ENCODE assay signal across 19 cellular contexts in genomic region chr17:60729854-60730253, GRCh38. TPM values are rescaled to one million over a fixed set of nuclear protein-coding genes. Genes with fewer than 3 reads are reported as not detected.
DNase-seq lines count a peak whose midpoint lies in the region; ATAC-seq, FAIRE-seq and TF ChIP-seq lines count a peak whose summit lies in the region.
"Had no signal": no experiment of that assay in that cellular context is flagged by ENCODE, and none has a peak within 500 bp of the region (broad histone marks: within the 10 kb centered on the region; RNA-seq: fewer than 3 reads in every experiment).

No MANE protein-coding gene starts in this region.

- intact Hi-C loops in endothelial cell of umbilical vein (cut with micrococcal nuclease): loop anchor here (10.0 kb wide), 1 partner anchor 265 kb away; no protein-coding TSS in a partner anchor

- dilution Hi-C loops in endothelial cell of umbilical vein (cut with MboI; ENCODE audit: extremely low pct_ligation_motif_present, low sequenced_read_pairs): no loop called here

- CTCF ChIA-PET in A549 (lab: Yijun Ruan, JAX): interaction anchor here (2.5 kb wide), 1 partner anchor 9 kb away, joined by 15 read pairs; no protein-coding TSS in a partner anchor
- CTCF ChIA-PET in endothelial cell of umbilical vein (lab: Charles Lee): interaction anchor here (0.6 to 3.3 kb wide), 2 partner anchors 9 to 679 kb away, joined by 3 to 19 read pairs; no protein-coding TSS in a partner anchor

- H3K27ac ChIP-seq in A549: peak overlapping the region; percentile 44 to 59
- no peak overlapping the region for H3K27ac ChIP-seq in endothelial cell of umbilical vein (ENCODE audit: insufficient read depth, low read depth, low read length)
- no peak overlapping the region for H3K27ac ChIP-seq in mesendoderm (ENCODE audit: low read depth, low read length)
- H3K27ac ChIP-seq: SJSA1, upper lobe of right lung had no signal

- H4K8ac ChIP-seq in mesendoderm (ENCODE audit: low read depth, low read length): no peak overlapping the region

- no peaks in the 10 kb centered on the region for H3K9me3 ChIP-seq in A549
- no peaks in the 10 kb centered on the region for H3K9me3 ChIP-seq in endothelial cell of umbilical vein (replicated peaks; ENCODE audit: control insufficient read depth, insufficient read depth, low read length)
- H3K9me3 ChIP-seq: SJSA1, upper lobe of right lung had no signal

- H3K36me3 ChIP-seq in endothelial cell of umbilical vein (ENCODE audit: control insufficient read depth in 2 of 2, extremely low read depth in 1 of 2, insufficient read depth in 2 of 2, low read length in 2 of 2): no peaks in the 10 kb centered on the region
- H3K36me3 ChIP-seq in mesendoderm (ENCODE audit: control insufficient read depth, insufficient read depth, low read length): no peaks in the 10 kb centered on the region
- H3K36me3 ChIP-seq: SJSA1, upper lobe of right lung had no signal

- peaks cover 24% of the 10 kb centered on the region for H3K4me1 ChIP-seq in A549
- H3K4me1 ChIP-seq in endothelial cell of umbilical vein (ENCODE audit: control insufficient read depth, extremely low read depth, insufficient read depth, low read length): peaks cover 4% of the 10 kb centered on the region
- H3K4me1 ChIP-seq in mesendoderm (ENCODE audit: control insufficient read depth, low read depth, low read length): no peaks in the 10 kb centered on the region

- H3K79me2 ChIP-seq in endothelial cell of umbilical vein (ENCODE audit: control insufficient read depth, insufficient read depth, low read length) (no peaks in the 10 kb centered on the region), mesendoderm (ENCODE audit: control insufficient read depth, insufficient read depth, low read length) (no peaks in the 10 kb centered on the region)

- BruUV-seq in endothelial cell of umbilical vein (replicated peaks; lab: Mats Ljungman, UMichigan): no TSS peak

- H2BK120ac ChIP-seq in mesendoderm (ENCODE audit: low read depth, low read length): no peak overlapping the region

- H3K4ac ChIP-seq in mesendoderm (ENCODE audit: low read depth, low read length): no peak overlapping the region

- peak in 1 of 2 experiments; percentile 55 for DNase-seq in A549 (ENCODE audit: low read depth in 1 of 2, low spot score in 1 of 2)
- DNase-seq in Jurkat, Clone E6-1 (ENCODE audit: low read depth, low spot score): peak; percentile 11
- peak; percentile 1 for DNase-seq in endothelial cell of umbilical vein (ENCODE audit: low read depth, low spot score)
- DNase-seq in mesendoderm: peak; percentile 8
- no peak for DNase-seq in GOT3 (lab: John Stamatoyannopoulos, UW)
- DNase-seq in NCI-H2029 treated with DMSO at 0.1 percent for 48 hours (lab: John Stamatoyannopoulos, UW): no peak
- no peak for DNase-seq in NOMO-1 (lab: John Stamatoyannopoulos, UW; ENCODE audit: unreplicated experiment in 2 of 2)
- DNase-seq: activated CD4-positive, alpha-beta T cell treated with anti-CD3 and anti-CD28 coated beads, Interleukin-2, amount 10 ng/mL, durations not matched to agents 7 days and 5 days; activated naive CD4-positive, alpha-beta T cell treated with anti-CD3 and anti-CD28 coated beads, Interleukin-2, amount 50 U/mL, for 16 hours; CD8-positive, alpha-beta T cell; erythroblast; NCI-H187 treated with DMSO at 0.1 percent for 48 hours; NCI-H524 treated with DMSO at 0.1 percent for 48 hours; stimulated activated CD4-positive, alpha-beta T cell treated with anti-CD3 and anti-CD28 coated beads, Interleukin-12 subunit alpha, Interleukin-12 subunit beta, amount 100 ng/mL, for 4 hours; stimulated activated naive CD4-positive, alpha-beta T cell; upper lobe of right lung had no signal

- no peak overlapping the region for H2AFZ ChIP-seq in endothelial cell of umbilical vein (ENCODE audit: low read depth, low read length)

- 15% methylated on average over 6 of the region's 6 CpGs for WGBS in A549 (ENCODE audit: missing lambda C conversion rate)
- WGBS in mesendoderm (ENCODE audit: extremely low coverage, insufficient coverage, low lambda C conversion rate): no CpG with 5 or more reads among the region's 6 CpGs

- no peak for TF ChIP-seq CTCF in A549 (IDR thresholded peaks at IDR 0.05)
- TF ChIP-seq CTCF in endothelial cell of umbilical vein (IDR thresholded peaks at IDR 0.05; ENCODE audit: extremely low read depth in 1 of 2, insufficient read depth in 1 of 2, low read depth in 1 of 2, low read length in 2 of 2): no peak

- no peak for FAIRE-seq in A549 (lab: Jason Lieb, UNC)
- FAIRE-seq in endothelial cell of umbilical vein (lab: Jason Lieb, UNC): no peak
- FAIRE-seq: TTC549 had no signal

- no peak overlapping the region for H4K5ac ChIP-seq in mesendoderm (ENCODE audit: low read length)

- TF ChIP-seq POLR2A in A549 (IDR thresholded peaks at IDR 0.05; ENCODE audit: low read length) (no peak), endothelial cell of umbilical vein (IDR thresholded peaks at IDR 0.05; ENCODE audit: low read depth, low read length) (no peak)

- ATAC-seq in A549: peak; percentile 85 to 86
- no peak for ATAC-seq in HG03521 (IDR thresholded peaks at IDR 0.05; ENCODE audit: unreplicated experiment)
- ATAC-seq: CD8-positive, alpha-beta T cell; upper lobe of right lung had no signal

- no peak for TF ChIP-seq EP300 in A549 (IDR thresholded peaks at IDR 0.05)

- H2BK5ac ChIP-seq in mesendoderm (ENCODE audit: low read length): no peak overlapping the region

- H3K27me3 ChIP-seq in endothelial cell of umbilical vein (ENCODE audit: control insufficient read depth in 2 of 2, insufficient read depth in 2 of 2, low read length in 2 of 2) (no peaks in the 10 kb centered on the region), mesendoderm (ENCODE audit: insufficient read depth, low read length, poor library complexity) (no peaks in the 10 kb centered on the region)
- H3K27me3 ChIP-seq: SJSA1, upper lobe of right lung had no signal

- H3K9ac ChIP-seq in endothelial cell of umbilical vein (replicated peaks; ENCODE audit: extremely low read depth, insufficient read depth, low read length) (no peak overlapping the region), mesendoderm (ENCODE audit: low read length) (no peak overlapping the region)

- no peaks in the 10 kb centered on the region for H3K79me1 ChIP-seq in mesendoderm (ENCODE audit: low read length)

- no peaks in the 10 kb centered on the region for H4K20me1 ChIP-seq in endothelial cell of umbilical vein (replicated peaks; ENCODE audit: control insufficient read depth, extremely low read depth, insufficient read depth, low read length)

- H3K4me2 ChIP-seq in A549: peak overlapping the region; percentile 73
- H3K4me2 ChIP-seq in endothelial cell of umbilical vein (ENCODE audit: insufficient read depth, low read length): no peak overlapping the region
- no peak overlapping the region for H3K4me2 ChIP-seq in mesendoderm (ENCODE audit: low read length)

- H3K56ac ChIP-seq in mesendoderm (ENCODE audit: low read length): no peak overlapping the region

- H3K18ac ChIP-seq in mesendoderm (ENCODE audit: low read length): no peak overlapping the region

- POLR2A ChIA-PET in A549 (lab: Yijun Ruan, JAX) (no interaction called here), endothelial cell of umbilical vein (lab: Charles Lee) (no interaction called here)

- no peak for TF ChIP-seq RAD21 in A549 (conservative IDR thresholded peaks at IDR 0.05 in 1 of 2, IDR thresholded peaks at IDR 0.05 in 1 of 2)

- H3K9me1 ChIP-seq in endothelial cell of umbilical vein (replicated peaks; ENCODE audit: control insufficient read depth, extremely low read depth, insufficient read depth, low read length): no peaks in the 10 kb centered on the region

- H3K23ac ChIP-seq in mesendoderm (ENCODE audit: low read length): no peak overlapping the region

- H3K4me3 ChIP-seq in A549: 0 out of 3 replicates have a peak overlapping the region, but pooled peaks have one; percentile 0
- H3K4me3 ChIP-seq in Jurkat, Clone E6-1 (ENCODE audit: low read length): no peak overlapping the region
- no peak overlapping the region for H3K4me3 ChIP-seq in endothelial cell of umbilical vein (replicated peaks in 1 of 3; ENCODE audit: insufficient read depth in 1 of 3, low read depth in 1 of 3, low read length in 3 of 3)
- no peak overlapping the region for H3K4me3 ChIP-seq in mesendoderm (ENCODE audit: low read length)
- H3K4me3 ChIP-seq: SJSA1, upper lobe of right lung had no signal

- H2AK5ac ChIP-seq in mesendoderm (ENCODE audit: low read length): no peak overlapping the region

- H2BK15ac ChIP-seq in mesendoderm (replicated peaks; ENCODE audit: low read depth): no peak overlapping the region

TF ChIP-seq in A549, 52 proteins besides CTCF, POLR2A, EP300 and RAD21 (continues in another document):
- TF ChIP-seq CEBPB (IDR thresholded peaks at IDR 0.05): peak; percentile 76 to 77
- 0 out of 2 replicates have a peak, but pooled peaks have one; percentile 21 for TF ChIP-seq MYC (IDR thresholded peaks at IDR 0.05; ENCODE audit: borderline replicate concordance, low read length)

TF ChIP-seq in endothelial cell of umbilical vein, 7 proteins besides CTCF, POLR2A, EP300 and RAD21 (continues in another document):
- no peak for TF ChIP-seq MYC (IDR thresholded peaks at IDR 0.05; ENCODE audit: low read depth, low read length)
- no peak for TF ChIP-seq FOS (IDR thresholded peaks at IDR 0.05; ENCODE audit: borderline replicate concordance, insufficient read depth, low read length)
- no peak for TF ChIP-seq POLR2AphosphoS5 (IDR thresholded peaks at IDR 0.05; ENCODE audit: insufficient read depth, low read depth, low read length)
- TF ChIP-seq GATA2 (IDR thresholded peaks at IDR 0.05; ENCODE audit: insufficient read depth, insufficient read length, low read depth, low read length): no peak
- no peak for TF ChIP-seq JUN (IDR thresholded peaks at IDR 0.05; ENCODE audit: borderline replicate concordance, insufficient read depth, insufficient read length, low read depth)

RNA-seq across cellular contexts. Expression of gene BCAS3, which starts 52.2 kb away (rescaled TPM):
- polyA plus RNA-seq in A549 (2011; rRNA removed): 43.4 and 86.6 TPM in 2 replicates
- 8.0 and 10.4 TPM in 2 replicates for polyA plus RNA-seq in A549 (2012; cell fraction: cytosol; rRNA removed)
- 11.4 and 20.1 TPM in 2 replicates for polyA plus RNA-seq in A549 (2012; cell fraction: nucleus; rRNA removed)
- 14.7 to 18.0 TPM (median 15.6 TPM) in 3 replicates for polyA plus RNA-seq in A549 (2017; fragmentation: RNase III; extraction: RNeasy Plus Mini Kit Qiagen cat#74134 plus additional on column Dnase treatment)
- polyA minus RNA-seq in A549 (2011; rRNA and poly(A)+ RNA removed): 332 and 356 TPM in 2 replicates
- 7.9 TPM for polyA plus RNA-seq in Jurkat, Clone E6-1 (2012; ENCODE audit: insufficient read depth, insufficient read length)
- 16.0 and 24.3 TPM in 2 replicates for total RNA-seq in endothelial cell of umbilical vein
- 8.2 and 9.0 TPM in 2 replicates for polyA plus RNA-seq in endothelial cell of umbilical vein
- polyA plus RNA-seq in endothelial cell of umbilical vein (2011; cell fraction: cytosol; rRNA removed): 4.7 and 7.9 TPM in 2 replicates
- 26.2 and 31.3 TPM in 2 replicates for polyA plus RNA-seq in endothelial cell of umbilical vein (2011; cell fraction: nucleus; rRNA removed)
- 13.2 and 13.8 TPM in 2 replicates for polyA plus RNA-seq in endothelial cell of umbilical vein (2012)
- polyA minus RNA-seq in endothelial cell of umbilical vein: 133 and 155 TPM in 2 replicates
- 12.4 TPM for polyA minus RNA-seq in endothelial cell of umbilical vein (2011; cell fraction: cytosol; rRNA and poly(A)+ RNA removed)
- polyA minus RNA-seq in endothelial cell of umbilical vein (2011; cell fraction: nucleus; rRNA and poly(A)+ RNA removed): 168 and 199 TPM in 2 replicates
- polyA plus RNA-seq in mesendoderm (2013, experiment 1 of 2): 6.4 TPM
- 7.1 TPM for polyA plus RNA-seq in mesendoderm (2013, experiment 2 of 2)

Comparison
In these comparisons a context has a peak if more than half of its experiments do, and no peak if none do; other contexts are left out.
1. DNase-seq: peak in Jurkat, Clone E6-1 (single experiment), endothelial cell of umbilical vein (single experiment) and mesendoderm (single experiment); none in GOT3 (single experiment), NCI-H2029 treated with DMSO at 0.1 percent for 48 hours (single experiment) and NOMO-1 (0 of 2).
2. H3K27ac ChIP-seq: peak in A549 (2 of 2); none in endothelial cell of umbilical vein (single experiment) and mesendoderm (single experiment).